Comparison of ENCODE assay signal across 29 cellular contexts in the genomic region with DNA sequence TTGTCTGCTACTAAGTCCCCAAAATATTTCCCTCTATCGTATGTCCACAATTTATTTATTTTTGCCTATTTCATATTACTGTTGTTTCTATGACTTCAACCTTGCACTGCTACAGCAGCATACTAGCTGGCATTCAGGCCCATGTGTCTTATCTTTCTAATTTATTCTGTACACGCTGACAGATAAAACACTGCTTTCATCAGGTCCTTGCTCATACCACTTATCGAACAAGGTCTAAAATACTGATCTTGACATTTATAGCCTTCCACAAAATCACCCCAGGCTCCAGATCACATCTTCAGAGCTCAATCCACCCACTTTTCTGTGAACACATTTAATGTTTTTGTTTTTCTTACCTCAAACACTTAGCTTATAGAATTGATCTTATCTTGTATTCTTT.
"Had no signal": no experiment of that assay in that cellular context is flagged by ENCODE, and none has a peak within 500 bp of the region (broad histone marks: within the 10 kb centered on the region; RNA-seq: fewer than 3 reads in every experiment).

No MANE protein-coding gene starts in this region.

- H3K4me3 Mint-ChIP-seq: activated CD8-positive, alpha-beta T cell treated with anti-CD3 and anti-CD28 coated beads, Interleukin-2, amount 10 ng/mL, durations not matched to agents 7 days and 5 days; activated naive CD8-positive, alpha-beta T cell treated with anti-CD3 and anti-CD28 coated beads, Interleukin-2, amount 50 U/mL, for 24 hours; activated T-cell treated with anti-CD3 and anti-CD28 coated beads, Interleukin-2, amount 50 U/mL, for 24 hours; brain; central memory CD8-positive, alpha-beta T cell; T-helper 17 cell; WTC11 had no signal

- H3K4me1 ChIP-seq: Peyer's patch, SJCRH30 had no signal

- DNase-seq: activated CD4-positive, alpha-beta T cell treated with anti-CD3 and anti-CD28 coated beads for 48 hours; activated CD4-positive, alpha-beta T cell treated with anti-CD3 and anti-CD28 coated beads, Interleukin-2, amount 50 U/mL, for 4 hours; activated CD4-positive, CD25-positive, alpha-beta regulatory T cell treated with anti-CD3 and anti-CD28 coated beads, Interleukin-2, amount 50 U/mL, for 72 hours; activated CD8-positive, alpha-beta memory T cell treated with anti-CD3 and anti-CD28 coated beads, Interleukin-2, amount 50 U/mL, for 48 hours; activated CD8-positive, alpha-beta T cell treated with anti-CD3 and anti-CD28 coated beads, Interleukin-2, amount 10 ng/mL, durations not matched to agents 7 days and 5 days; activated effector memory CD4-positive, alpha-beta T cell treated with anti-CD3 and anti-CD28 coated beads, Interleukin-2, amount 50 U/mL, for 16 hours; activated naive CD4-positive, alpha-beta T cell treated with Interleukin-2 at 50 U/mL for 16 hours; activated naive CD8-positive, alpha-beta T cell treated with anti-CD3 and anti-CD28 coated beads, Interleukin-2, amount 50 U/mL, for 24 hours; activated T-cell treated with anti-CD3 and anti-CD28 coated beads, Interleukin-2, amount 50 U/mL, for 24 hours; amygdala; Kasumi-1; KBM-7; NCI-H1092; NCI-H1417; NCI-H1930; NCI-H345; NCI-H510A treated with DMSO at 0.1 percent for 48 hours; NCI-H69; Peyer's patch; Right ventricle myocardium superior; SJCRH30; T-helper 17 cell; T-helper 9 cell had no signal

- H3K36me3 Mint-ChIP-seq: activated naive CD4-positive, alpha-beta T cell treated with anti-CD3 and anti-CD28 coated beads, Interleukin-2, amount 50 U/mL, for 72 hours; brain; WTC11 had no signal

- H3K27me3 ChIP-seq: Peyer's patch, SJCRH30 had no signal

- H3K4me1 Mint-ChIP-seq: activated naive CD8-positive, alpha-beta T cell treated with anti-CD3 and anti-CD28 coated beads, Interleukin-2, amount 50 U/mL, for 24 hours; central memory CD8-positive, alpha-beta T cell; T-helper 17 cell had no signal

- H3K4me3 ChIP-seq: Peyer's patch, SJCRH30 had no signal

- H3K27ac ChIP-seq: Peyer's patch, RWPE1, SJCRH30 had no signal

- ATAC-seq: activated CD8-positive, alpha-beta T cell treated with anti-CD3 and anti-CD28 coated beads, Interleukin-2, amount 10 ng/mL, durations not matched to agents 7 days and 5 days; activated naive CD4-positive, alpha-beta T cell treated with anti-CD3 and anti-CD28 coated beads, Interleukin-2, amount 50 U/mL, for 72 hours; activated naive CD8-positive, alpha-beta T cell treated with anti-CD3 and anti-CD28 coated beads, Interleukin-2, amount 50 U/mL, for 24 hours; T-helper 17 cell; WTC11 had no signal

- H3K36me3 ChIP-seq: Peyer's patch, SJCRH30 had no signal

- H3K9me3 ChIP-seq: Peyer's patch, SJCRH30 had no signal

- H3K27me3 Mint-ChIP-seq: activated naive CD8-positive, alpha-beta T cell treated with anti-CD3 and anti-CD28 coated beads, Interleukin-2, amount 50 U/mL, for 24 hours; activated T-cell treated with anti-CD3 and anti-CD28 coated beads, Interleukin-2, amount 50 U/mL, for 24 hours; brain; central memory CD8-positive, alpha-beta T cell; T-helper 17 cell had no signal

- H3K27ac Mint-ChIP-seq: activated CD8-positive, alpha-beta T cell treated with anti-CD3 and anti-CD28 coated beads, Interleukin-2, amount 10 ng/mL, durations not matched to agents 7 days and 5 days; activated naive CD4-positive, alpha-beta T cell treated with anti-CD3 and anti-CD28 coated beads, Interleukin-2, amount 50 U/mL, for 72 hours; activated naive CD8-positive, alpha-beta T cell treated with anti-CD3 and anti-CD28 coated beads, Interleukin-2, amount 50 U/mL, for 24 hours; activated T-cell treated with anti-CD3 and anti-CD28 coated beads, Interleukin-2, amount 50 U/mL, for 24 hours; brain; T-helper 17 cell; WTC11 had no signal

- H3K9me3 Mint-ChIP-seq: activated naive CD4-positive, alpha-beta T cell treated with anti-CD3 and anti-CD28 coated beads, Interleukin-2, amount 50 U/mL, for 72 hours; brain; WTC11 had no signal

- FAIRE-seq: astrocyte had no signal
